ENCODE assay signal across 1 cellular context in genomic region chr3:50525987-50526386, GRCh38.
TF ChIP-seq lines count a peak whose summit lies in the region.

No MANE protein-coding gene starts in this region.

TF ChIP-seq in K562, 482 proteins besides CTCF, POLR2A, EP300 and RAD21 (continued from another document):
- TF ChIP-seq, protein P1, sequence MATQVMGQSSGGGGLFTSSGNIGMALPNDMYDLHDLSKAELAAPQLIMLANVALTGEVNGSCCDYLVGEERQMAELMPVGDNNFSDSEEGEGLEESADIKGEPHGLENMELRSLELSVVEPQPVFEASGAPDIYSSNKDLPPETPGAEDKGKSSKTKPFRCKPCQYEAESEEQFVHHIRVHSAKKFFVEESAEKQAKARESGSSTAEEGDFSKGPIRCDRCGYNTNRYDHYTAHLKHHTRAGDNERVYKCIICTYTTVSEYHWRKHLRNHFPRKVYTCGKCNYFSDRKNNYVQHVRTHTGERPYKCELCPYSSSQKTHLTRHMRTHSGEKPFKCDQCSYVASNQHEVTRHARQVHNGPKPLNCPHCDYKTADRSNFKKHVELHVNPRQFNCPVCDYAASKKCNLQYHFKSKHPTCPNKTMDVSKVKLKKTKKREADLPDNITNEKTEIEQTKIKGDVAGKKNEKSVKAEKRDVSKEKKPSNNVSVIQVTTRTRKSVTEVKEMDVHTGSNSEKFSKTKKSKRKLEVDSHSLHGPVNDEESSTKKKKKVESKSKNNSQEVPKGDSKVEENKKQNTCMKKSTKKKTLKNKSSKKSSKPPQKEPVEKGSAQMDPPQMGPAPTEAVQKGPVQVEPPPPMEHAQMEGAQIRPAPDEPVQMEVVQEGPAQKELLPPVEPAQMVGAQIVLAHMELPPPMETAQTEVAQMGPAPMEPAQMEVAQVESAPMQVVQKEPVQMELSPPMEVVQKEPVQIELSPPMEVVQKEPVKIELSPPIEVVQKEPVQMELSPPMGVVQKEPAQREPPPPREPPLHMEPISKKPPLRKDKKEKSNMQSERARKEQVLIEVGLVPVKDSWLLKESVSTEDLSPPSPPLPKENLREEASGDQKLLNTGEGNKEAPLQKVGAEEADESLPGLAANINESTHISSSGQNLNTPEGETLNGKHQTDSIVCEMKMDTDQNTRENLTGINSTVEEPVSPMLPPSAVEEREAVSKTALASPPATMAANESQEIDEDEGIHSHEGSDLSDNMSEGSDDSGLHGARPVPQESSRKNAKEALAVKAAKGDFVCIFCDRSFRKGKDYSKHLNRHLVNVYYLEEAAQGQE (CRISPR knock-in tag; IDR thresholded peaks at IDR 0.05; ENCODE audit: low read depth) = peak; percentile 99
- TF ChIP-seq, protein P2, sequence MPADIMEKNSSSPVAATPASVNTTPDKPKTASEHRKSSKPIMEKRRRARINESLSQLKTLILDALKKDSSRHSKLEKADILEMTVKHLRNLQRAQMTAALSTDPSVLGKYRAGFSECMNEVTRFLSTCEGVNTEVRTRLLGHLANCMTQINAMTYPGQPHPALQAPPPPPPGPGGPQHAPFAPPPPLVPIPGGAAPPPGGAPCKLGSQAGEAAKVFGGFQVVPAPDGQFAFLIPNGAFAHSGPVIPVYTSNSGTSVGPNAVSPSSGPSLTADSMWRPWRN (IDR thresholded peaks at IDR 0.05; ENCODE audit: low read depth) = no peak
- peak; percentile 65; the same call in 1 of the 2 replicates for TF ChIP-seq HDAC2 (IDR thresholded peaks at IDR 0.05)
- TF ChIP-seq EGR1 (conservative IDR thresholded peaks at IDR 0.05) = no peak
- TF ChIP-seq ID3 (CRISPR knock-in tag; IDR thresholded peaks at IDR 0.05) = no peak
- 0 out of 2 replicates have a peak, but pooled peaks have one; percentile 35 for TF ChIP-seq ID3 (tag; IDR thresholded peaks at IDR 0.05)
- TF ChIP-seq SP1 (CRISPR knock-in tag; IDR thresholded peaks at IDR 0.05) = 0 out of 2 replicates have a peak, but pooled peaks have one; percentile 25
- TF ChIP-seq CTBP1 (IDR thresholded peaks at IDR 0.05; ENCODE audit: borderline replicate concordance) = peak; percentile 35; the same call in 1 of the 2 replicates
- TF ChIP-seq CREB3 (tag; conservative IDR thresholded peaks at IDR 0.05; ENCODE audit: low read depth) = peak; percentile 58; the same call in 1 of the 2 replicates
- peak; percentile 69; the same call in 1 of the 2 replicates for TF ChIP-seq ZNF232 (CRISPR knock-in tag; IDR thresholded peaks at IDR 0.05)
- 0 out of 4 replicates have a peak, but pooled peaks of 1 of the 2 experiments have one; percentile 36 for TF ChIP-seq FOXA3 (CRISPR knock-in tag; conservative IDR thresholded peaks at IDR 0.05 in 1 of 2, IDR thresholded peaks at IDR 0.05 in 1 of 2)
- peak; percentile 49; the same call in 1 of the 2 replicates for TF ChIP-seq ETV5 (CRISPR knock-in tag; IDR thresholded peaks at IDR 0.05; ENCODE audit: low read depth)
TF ChIP-seq in K562: peak in this region for 83.
